10 cellular contexts compared by ENCODE assay signal in the genomic region with DNA sequence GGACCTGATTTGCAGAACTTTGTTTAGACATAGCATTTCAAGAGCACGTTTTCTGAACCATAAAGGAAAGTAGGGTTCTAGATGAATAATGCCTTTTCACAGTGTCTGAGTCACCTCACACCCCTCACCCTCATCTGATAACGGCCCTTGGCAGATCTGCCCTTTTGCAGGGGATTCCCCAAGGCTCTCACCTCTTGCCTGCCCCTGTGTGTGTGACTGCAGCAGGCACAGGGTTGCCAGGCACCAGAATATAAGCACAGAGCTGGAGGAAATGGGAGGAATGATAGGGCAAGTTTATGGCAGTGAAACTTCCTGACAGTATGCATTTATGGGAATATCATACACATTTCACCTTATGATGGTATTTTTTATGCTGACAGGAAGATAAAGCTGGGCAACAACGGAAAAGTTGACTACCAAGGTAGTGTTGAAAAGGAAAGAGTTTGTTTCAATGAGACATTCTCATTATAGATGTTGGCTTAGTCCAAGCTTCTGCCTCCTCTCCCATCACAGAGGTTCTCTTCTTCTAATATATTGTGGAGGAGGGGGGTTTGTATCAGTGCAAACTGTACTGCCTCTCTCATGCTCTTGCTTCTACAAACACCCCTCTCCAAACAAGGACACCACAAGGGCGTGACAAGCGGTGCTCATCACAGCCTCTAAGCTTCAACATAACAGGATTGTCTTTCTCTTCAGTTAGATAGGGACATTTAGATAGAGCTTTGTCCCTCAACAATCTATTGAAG.
DNase-seq lines count a peak whose midpoint lies in the region; ATAC-seq, FAIRE-seq and TF ChIP-seq lines count a peak whose summit lies in the region.
"Had no signal": no experiment of that assay in that cellular context is flagged by ENCODE, and none has a peak within 500 bp of the region (broad histone marks: within the 10 kb centered on the region; RNA-seq: fewer than 3 reads in every experiment).

No MANE protein-coding gene starts in this region.

- no peaks in the 10 kb centered on the region for H3K36me3 ChIP-seq in right atrium auricular region
- H3K36me3 ChIP-seq: BLaER1 had no signal

- H3K27me3 Mint-ChIP-seq in immature natural killer cell (ENCODE audit: low read depth in 3 of 3), result peaks cover 0 to 2% (median 0%) of the 10 kb centered on the region in 3 donors

- no peaks in the 10 kb centered on the region for H3K36me3 Mint-ChIP-seq in immature natural killer cell

- H3K9me3 Mint-ChIP-seq in immature natural killer cell, result no peaks in the 10 kb centered on the region

- no peak for TF ChIP-seq POLR2A in GM12892 (IDR thresholded peaks at IDR 0.05; ENCODE audit: low read depth, low read length)

- H3K4me1 ChIP-seq in right atrium auricular region, result peaks cover 0 to 7% of the 10 kb centered on the region in 2 donors

- ATAC-seq in left ventricle myocardium superior, result peak; percentile 44

- no peak for FAIRE-seq in GM12892 (lab: Jason Lieb, UNC)

- no peak overlapping the region for H3K4me3 ChIP-seq in right atrium auricular region
- H3K4me3 ChIP-seq: BLaER1, skin epidermis had no signal

- no peak overlapping the region for H3K27ac ChIP-seq in right atrium auricular region
- H3K27ac ChIP-seq: BLaER1, skin epidermis had no signal

- H3K27ac Mint-ChIP-seq in immature natural killer cell, result peak overlapping the region; percentile 92 to 98 (median 96)

- no peak for DNase-seq in left ventricle myocardium superior
- DNase-seq in right atrium auricular region (ENCODE audit: low spot score), result no peak
- DNase-seq in activated CD8-positive, alpha-beta memory T cell treated with anti-CD3 and anti-CD28 coated beads for 1 hour (ENCODE audit: extremely low read depth in 1 of 2, low read depth in 1 of 2), result peak; percentile 65 to 70
- peak; percentile 85 to 88 (median 85) for DNase-seq in immature natural killer cell
- DNase-seq in stimulated activated naive CD4-positive, alpha-beta T cell treated with Interleukin-2 at 50 U/mL for 16 hours (lab: John Stamatoyannopoulos, UW), result peak; percentile 89
- no peak for DNase-seq in GM12892 (ENCODE audit: insufficient read length)
- no peak for DNase-seq in NCI-H1694 (lab: John Stamatoyannopoulos, UW)
- no peak for DNase-seq in DMS79 treated with DMSO at 0.1 percent for 48 hours (lab: John Stamatoyannopoulos, UW)

- H3K4me1 Mint-ChIP-seq in immature natural killer cell, result peaks cover 71% of the 10 kb centered on the region in 2 donors

- H3K9me3 ChIP-seq in right atrium auricular region, result no peaks in the 10 kb centered on the region
- H3K9me3 ChIP-seq: BLaER1 had no signal

- H3K27me3 ChIP-seq in right atrium auricular region, result no peaks in the 10 kb centered on the region
- H3K27me3 ChIP-seq: BLaER1 had no signal

- intact Hi-C loops in left ventricle myocardium superior (cut with micrococcal nuclease), result loop anchor here (10.0 kb wide), 2 partner anchors 77 to 453 kb away; no protein-coding TSS in a partner anchor

- no peak for TF ChIP-seq CTCF in right atrium auricular region (IDR thresholded peaks at IDR 0.05)

- peak overlapping the region; percentile 61 to 75 (median 67) for H3K4me3 Mint-ChIP-seq in immature natural killer cell

Comparison
In these comparisons a context has a peak if more than half of its experiments do, and no peak if none do; other contexts are left out.
1. DNase-seq: peak in activated CD8-positive, alpha-beta memory T cell treated with anti-CD3 and anti-CD28 coated beads for 1 hour (2 of 2), immature natural killer cell (3 of 3) and stimulated activated naive CD4-positive, alpha-beta T cell treated with Interleukin-2 at 50 U/mL for 16 hours (single experiment); none in left ventricle myocardium superior (single experiment), right atrium auricular region (single experiment), GM12892 (single experiment), NCI-H1694 (single experiment) and DMS79 treated with DMSO at 0.1 percent for 48 hours (single experiment).